ENCODE assay signal across 16 cellular contexts in genomic region chr5:150130493-150130922, GRCh38. TPM values are rescaled to one million over a fixed set of nuclear protein-coding genes. Genes with fewer than 3 reads are reported as not detected.
DNase-seq lines count a peak whose midpoint lies in the region; ATAC-seq and TF ChIP-seq lines count a peak whose summit lies in the region.
"Had no signal": no experiment of that assay in that cellular context is flagged by ENCODE, and none has a peak within 500 bp of the region (broad histone marks: within the 10 kb centered on the region; RNA-seq: fewer than 3 reads in every experiment).

No MANE protein-coding gene starts in this region.

- H3K9ac ChIP-seq in SK-N-SH = no peak overlapping the region

- H3F3A ChIP-seq in SK-N-SH (replicated peaks; ENCODE audit: insufficient read depth) = no peaks in the 10 kb centered on the region

- WGBS in SK-N-SH (ENCODE audit: low lambda C conversion rate) = 91% methylated on average over 8 of the region's 8 CpGs
- 85 to 87% methylated on average over 8 of the region's 8 CpGs for WGBS in sigmoid colon, 2 donors
- WGBS in psoas muscle, 3 donors = 82 to 85% (median 83%) methylated on average over 8 of the region's 8 CpGs

- CTCF ChIA-PET in SK-N-SH (lab: Yijun Ruan, JAX) (interaction anchor here (0.6 to 12.5 kb wide), 34 partner anchors 8 to 306 kb away, joined by 3 to 173 read pairs (median 4); partner anchors contain the start of gene PDGFRB), HEK293T (lab: Yijun Ruan, JAX) (interaction anchor here (0.6 to 1.7 kb wide), 7 partner anchors 8 to 715 kb away, joined by 3 to 6 read pairs (median 4); no protein-coding TSS in a partner anchor)

- H3K36me3 ChIP-seq in SK-N-SH (replicated peaks in 1 of 2; ENCODE audit: control insufficient read depth in 1 of 2, insufficient read depth in 2 of 2, low read length in 1 of 2) (peaks cover 41 to 81% of the 10 kb centered on the region in 2 experiments), ascending aorta (peaks cover 64 to 95% of the 10 kb centered on the region in 2 donors), sigmoid colon (peaks cover 0 to 59% (median 18%) of the 10 kb centered on the region in 4 donors), psoas muscle (ENCODE audit: insufficient read depth in 1 of 2, low read depth in 1 of 2) (peaks cover 0 to 11% of the 10 kb centered on the region in 2 donors)
- H3K36me3 ChIP-seq: colonic mucosa had no signal

- H3K4me2 ChIP-seq in SK-N-SH = no peak overlapping the region

- H3K27ac ChIP-seq in SK-N-SH (ENCODE audit: low read depth in 2 of 2, low read length in 1 of 2) (no peak overlapping the region; a peak in 1 of 4 replicates), ascending aorta (peak overlapping the region; percentile 98 to 99), sigmoid colon (peak overlapping the region in 3 of 4 donors; percentile 21 to 67 (median 29)), psoas muscle (no peak overlapping the region)
- H3K27ac ChIP-seq: 22Rv1, colonic mucosa, suprapubic skin had no signal

- no peaks in the 10 kb centered on the region for H4K20me1 ChIP-seq in SK-N-SH (ENCODE audit: insufficient read depth)

- TF ChIP-seq POLR2A in sigmoid colon (IDR thresholded peaks at IDR 0.05) = no peak

- TF ChIP-seq CTCF in SK-N-SH (IDR thresholded peaks at IDR 0.05) (no peak), ascending aorta (IDR thresholded peaks at IDR 0.05) (no peak), sigmoid colon (IDR thresholded peaks at IDR 0.05) (no peak), psoas muscle (IDR thresholded peaks at IDR 0.05) (no peak)

- peak; percentile 13 for ATAC-seq in SK-N-SH treated with all-trans-retinoic acid at 6 μM for 48 hours
- ATAC-seq in psoas muscle = no peak

- no peaks in the 10 kb centered on the region for H3K27me3 ChIP-seq in SK-N-SH (ENCODE audit: insufficient read depth)
- no peaks in the 10 kb centered on the region for H3K27me3 ChIP-seq in ascending aorta
- no peaks in the 10 kb centered on the region for H3K27me3 ChIP-seq in sigmoid colon
- H3K27me3 ChIP-seq in psoas muscle (ENCODE audit: insufficient read depth in 3 of 3, low read length in 2 of 3) = no peaks in the 10 kb centered on the region
- H3K27me3 ChIP-seq: BE2C, colonic mucosa, suprapubic skin had no signal

- H3K9me2 ChIP-seq in SK-N-SH = no peaks in the 10 kb centered on the region

- TF ChIP-seq EP300 in SK-N-SH (IDR thresholded peaks at IDR 0.05; ENCODE audit: borderline replicate concordance in 1 of 2, low read depth in 1 of 2, low read length in 1 of 2) = no peak
- TF ChIP-seq EP300 in sigmoid colon (IDR thresholded peaks at IDR 0.05) = no peak

- intact Hi-C loops in ascending aorta (cut with DNase I) (loop anchor here (1.0 to 10.0 kb wide), 4 partner anchors 30 to 1544 kb away; no protein-coding TSS in a partner anchor), sigmoid colon (cut with DNase I) (loop anchor here (1.0 kb wide), 1 partner anchor 88 kb away; no protein-coding TSS in a partner anchor), psoas muscle (cut with DNase I) (loop anchor here in 1 of 2 donors (2.0 kb wide), 1 partner anchor 306 kb away; no protein-coding TSS in a partner anchor)

- H3K9me3 ChIP-seq in SK-N-SH = no peaks in the 10 kb centered on the region
- no peaks in the 10 kb centered on the region for H3K9me3 ChIP-seq in ascending aorta
- H3K9me3 ChIP-seq in sigmoid colon = no peaks in the 10 kb centered on the region
- no peaks in the 10 kb centered on the region for H3K9me3 ChIP-seq in psoas muscle
- H3K9me3 ChIP-seq: BE2C, colonic mucosa, suprapubic skin had no signal

- no peak for DNase-seq in SK-N-SH
- DNase-seq in ascending aorta (ENCODE audit: low spot score in 2 of 2) = no peak
- DNase-seq in iPS-NIHi11 (ENCODE audit: low spot score) = peak; percentile 69
- no peak for DNase-seq in sigmoid colon
- DNase-seq in HEK293T (ENCODE audit: extremely low spot score) = no peak
- DNase-seq in psoas muscle = no peak
- DNase-seq in activated CD4-positive, alpha-beta T cell treated with anti-CD3 and anti-CD28 coated beads, Interleukin-2, amount 50 U/mL, for 48 hours = no peak

- H3K4me1 ChIP-seq in SK-N-SH (ENCODE audit: control insufficient read depth in 1 of 2, insufficient read depth in 2 of 2, low read depth in 1 of 2, low read length in 1 of 2) = no peaks in the 10 kb centered on the region; a peak in 1 of 4 replicates
- peaks cover 16 to 52% of the 10 kb centered on the region in 2 donors for H3K4me1 ChIP-seq in ascending aorta
- H3K4me1 ChIP-seq in sigmoid colon = peaks cover 0 to 37% (median 33%) of the 10 kb centered on the region in 4 donors
- no peaks in the 10 kb centered on the region for H3K4me1 ChIP-seq in psoas muscle
- H3K4me1 ChIP-seq: BE2C, colonic mucosa had no signal

- H3K79me2 ChIP-seq in SK-N-SH (ENCODE audit: insufficient read depth) = no peaks in the 10 kb centered on the region

- no peak overlapping the region for H3K4me3 ChIP-seq in SK-N-SH (ENCODE audit: low read depth in 2 of 2, low read length in 1 of 2)
- H3K4me3 ChIP-seq in ascending aorta = no peak overlapping the region
- no peak overlapping the region for H3K4me3 ChIP-seq in sigmoid colon
- no peak overlapping the region for H3K4me3 ChIP-seq in psoas muscle
- H3K4me3 ChIP-seq: colonic mucosa, lung had no signal

- H2AFZ ChIP-seq in SK-N-SH (ENCODE audit: low read depth) = no peak overlapping the region

- no peak for TF ChIP-seq RAD21 in SK-N-SH (IDR thresholded peaks at IDR 0.05; ENCODE audit: low read length)

- POLR2A ChIA-PET in SK-N-SH (lab: Yijun Ruan, JAX) = no interaction called here
- POLR2A ChIA-PET in HEK293T (lab: Yijun Ruan, JAX) = no interaction called here

TF ChIP-seq in SK-N-SH, 30 proteins besides CTCF, POLR2A, EP300 and RAD21:
- TF ChIP-seq USF2 (IDR thresholded peaks at IDR 0.05; ENCODE audit: borderline replicate concordance, low read depth, low read length) (no peak), RFX5 (IDR thresholded peaks at IDR 0.05; ENCODE audit: low read length) (no peak), FOXM1 (IDR thresholded peaks at IDR 0.05; ENCODE audit: low read depth) (no peak)

TF ChIP-seq in HEK293T, 16 proteins besides CTCF, POLR2A, EP300 and RAD21:
- TF ChIP-seq NFRKB (IDR thresholded peaks at IDR 0.05) (no peak), FOXM1 (IDR thresholded peaks at IDR 0.05; ENCODE audit: borderline replicate concordance) (no peak), ARNT (IDR thresholded peaks at IDR 0.05) (no peak), FOXA1 (IDR thresholded peaks at IDR 0.05) (no peak), PKNOX1 (IDR thresholded peaks at IDR 0.05) (no peak), L3MBTL2 (conservative IDR thresholded peaks at IDR 0.05) (no peak)
TF ChIP-seq in HEK293T: peak in this region for 0.

RNA-seq across cellular contexts. Expression of gene PDGFRB, which starts 25.1 kb away (rescaled TPM):
- polyA plus RNA-seq in SK-N-SH (2012; rRNA removed) = 25.9 and 32.1 TPM in 2 replicates
- polyA plus RNA-seq in SK-N-SH (2012; cell fraction: cytosol; rRNA removed) = 13.2 and 19.7 TPM in 2 replicates
- 57.0 and 58.5 TPM in 2 replicates for polyA plus RNA-seq in SK-N-SH (2012; cell fraction: nucleus; rRNA removed)
- total RNA-seq in ascending aorta = 341 TPM
- 100 to 1,000 TPM in 1 of 4 donors, 10 to 100 TPM in 3; 54.9 to 104 (median 69.4) TPM for total RNA-seq in sigmoid colon
- polyA plus RNA-seq in sigmoid colon = 10 to 100 TPM in 1 of 3 donors, 1 to 10 TPM in 2; 3.9 to 26.7 (median 6.0) TPM
- total RNA-seq in psoas muscle = 10 to 100 TPM; 34.0 to 56.0 (median 39.1) TPM
- polyA plus RNA-seq in psoas muscle = 10 to 100 TPM; 14.6 to 19.9 (median 19.2) TPM

RNA-seq across cellular contexts. Expression of gene CDX1, which starts 36.1 kb away (rescaled TPM):
- polyA plus RNA-seq in SK-N-SH (2012; rRNA removed) (0.23 and 0.26 TPM in 2 replicates), sigmoid colon (100 to 1,000 TPM; 325 to 455 (median 330) TPM), psoas muscle (under 1 TPM in 2 of 3 donors, not detected in 1; 0.06 to 0.08 TPM)
- polyA plus RNA-seq in SK-N-SH (2012; cell fraction: cytosol; rRNA removed) = 0.19 and 0.26 TPM in 2 replicates
- polyA plus RNA-seq in SK-N-SH (2012; cell fraction: nucleus; rRNA removed) = 0.25 and 0.39 TPM in 2 replicates
- total RNA-seq in ascending aorta (not detected), sigmoid colon (1 to 10 TPM in 1 of 4 donors, under 1 TPM in 1, not detected in 2; 0.71 to 1.4 TPM), psoas muscle (not detected)
- total RNA-seq: endothelial cell of umbilical vein, M059J, myocyte had no signal
- polyA plus RNA-seq: endothelial cell of umbilical vein had no signal

RNA-seq across cellular contexts. Expression of gene CSF1R, which starts 44.2 kb away (rescaled TPM):
- 0.15 and 0.25 TPM in 2 replicates for polyA plus RNA-seq in SK-N-SH (2012; rRNA removed)
- polyA plus RNA-seq in SK-N-SH (2012; cell fraction: cytosol; rRNA removed) = 0.10 and 0.30 TPM in 2 replicates
- polyA plus RNA-seq in SK-N-SH (2012; cell fraction: nucleus; rRNA removed) = 0.49 and 0.69 TPM in 2 replicates
- 70.9 TPM for total RNA-seq in ascending aorta
- total RNA-seq in sigmoid colon = 10 to 100 TPM; 21.9 to 44.4 (median 36.0) TPM
- polyA plus RNA-seq in sigmoid colon = 10 to 100 TPM; 10.8 to 26.1 (median 16.3) TPM
- 10 to 100 TPM in 2 of 4 donors, 1 to 10 TPM in 2; 4.2 to 20.0 (median 10.7) TPM for total RNA-seq in psoas muscle
- 1 to 10 TPM; 1.2 to 1.6 (median 1.3) TPM for polyA plus RNA-seq in psoas muscle
- total RNA-seq: endothelial cell of umbilical vein, myocyte had no signal
- polyA plus RNA-seq: endothelial cell of umbilical vein had no signal

RNA-seq across cellular contexts. Expression of gene SLC6A7, which starts 59.4 kb away (rescaled TPM):
- polyA plus RNA-seq in SK-N-SH (2012; rRNA removed) (not detected in 2 replicates), sigmoid colon (10 to 100 TPM in 1 of 3 donors, under 1 TPM in 2; 0.46 to 10.8 (median 0.60) TPM), psoas muscle (not detected)
- not detected in 2 replicates for polyA plus RNA-seq in SK-N-SH (2012; cell fraction: cytosol; rRNA removed)
- 0.04 and 0.08 TPM in 2 replicates for polyA plus RNA-seq in SK-N-SH (2012; cell fraction: nucleus; rRNA removed)
- total RNA-seq in ascending aorta (not detected), sigmoid colon (not detected), psoas muscle (not detected)
- total RNA-seq: endothelial cell of umbilical vein, M059J, myocyte, suprapubic skin had no signal
- polyA plus RNA-seq: endothelial cell of umbilical vein had no signal

Comparison
In these comparisons a context has a peak if more than half of its experiments do, and no peak if none do; other contexts are left out.
1. H3K27ac ChIP-seq: peak in ascending aorta (2 of 2) and sigmoid colon (3 of 4); none in SK-N-SH (0 of 2) and psoas muscle (single experiment).